ENCODE assay signal across 1 cellular context in the genomic region with DNA sequence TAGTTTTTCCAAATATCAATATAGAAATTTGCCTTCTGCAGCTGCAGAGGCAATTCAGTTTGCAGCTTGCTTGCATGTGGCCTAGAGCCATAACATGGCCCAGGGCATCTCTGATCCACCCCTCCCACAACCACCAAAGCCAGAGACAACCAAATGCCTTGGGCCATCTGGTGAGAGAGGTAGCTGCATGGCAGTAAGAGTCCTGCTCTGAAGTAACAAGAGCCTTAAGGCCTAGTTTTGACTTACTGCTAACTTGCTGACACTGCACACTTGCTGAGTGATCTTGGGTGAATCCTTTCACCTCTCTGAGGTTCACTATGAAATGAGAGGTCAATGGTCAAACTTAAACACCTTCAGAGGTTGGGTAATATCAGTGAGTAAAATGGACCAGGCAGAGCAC.
TF ChIP-seq lines count a peak whose summit lies in the region.

No MANE protein-coding gene starts in this region.

TF ChIP-seq in IMR-90, 13 proteins besides CTCF, POLR2A, EP300 and RAD21:
- TF ChIP-seq CHD1 (IDR thresholded peaks at IDR 0.05; ENCODE audit: low read depth, low read length) (no peak), MAFK (IDR thresholded peaks at IDR 0.05; ENCODE audit: low read depth, low read length) (peak; percentile 51; the same call in 1 of the 2 replicates)
